In genomic region chr1:239386453-239387303, GRCh38 we compare ENCODE assay signal across 7 cellular contexts. TPM values are rescaled to one million over a fixed set of nuclear protein-coding genes. Genes with fewer than 3 reads are reported as not detected.
DNase-seq lines count a peak whose midpoint lies in the region; ATAC-seq and TF ChIP-seq lines count a peak whose summit lies in the region.

TSS of gene CHRM3 (plus strand) at chr1:239386568. CDS start at chr1:239907452, 520,884 bp downstream.

- H4K91ac ChIP-seq in H9 (ENCODE audit: insufficient read length, low read depth, low read length): no peak within 1 kb of the TSS

- H3K4me2 ChIP-seq in H9 (ENCODE audit: insufficient read depth, insufficient read length, low read length) (peak within 1 kb of the TSS; percentile 66), mammary epithelial cell (ENCODE audit: insufficient read depth, low read depth, low read length) (peak within 1 kb of the TSS; percentile 99)

- H2AFZ ChIP-seq in H9 (ENCODE audit: low read length) (peak within 1 kb of the TSS; percentile 46), mammary epithelial cell (ENCODE audit: low read depth, low read length) (peak within 1 kb of the TSS; percentile 87)

- H3K79me2 ChIP-seq in H9 (ENCODE audit: insufficient read depth, low read length) (no peaks in the 10 kb centered on the region), mammary epithelial cell (ENCODE audit: insufficient read depth, low read length) (no peaks in the 10 kb centered on the region)

- in situ Hi-C loops in mammary epithelial cell (cut with MboI; ENCODE audit: low sequenced_read_pairs in 2 of 2): loop anchor here in 1 of 2 donors (25.0 kb wide), 1 partner anchor 1524 kb away; no protein-coding TSS in a partner anchor

- peak within 1 kb of the TSS; percentile 13 to 47 (median 43) for H3K4me3 ChIP-seq in mammary epithelial cell (replicated peaks in 1 of 3; ENCODE audit: insufficient read depth in 1 of 3, low read depth in 2 of 3, low read length in 3 of 3)
- peak within 1 kb of the TSS; percentile 40 to 54 (median 45) for H3K4me3 ChIP-seq in right lobe of liver

- TF ChIP-seq CTCF in H9 (conservative IDR thresholded peaks at IDR 0.05): peak; percentile 45; the same call in 1 of the 3 replicates
- TF ChIP-seq CTCF in mammary epithelial cell (conservative IDR thresholded peaks at IDR 0.05 in 1 of 2, IDR thresholded peaks at IDR 0.05 in 1 of 2; ENCODE audit: extremely low read depth in 1 of 2, insufficient read depth in 1 of 2, low read depth in 1 of 2, low read length in 2 of 2): peak in 1 of 2 donors; percentile 29
- peak in 2 of 4 donors; percentile 13 to 16 for TF ChIP-seq CTCF in right lobe of liver (IDR thresholded peaks at IDR 0.05)

- dilution Hi-C loops in mammary epithelial cell (cut with HindIII; ENCODE audit: low sequenced_read_pairs): no loop called here

- H2BK5ac ChIP-seq in H9 (ENCODE audit: insufficient read length, low read length): no peak within 1 kb of the TSS

- H3K27ac ChIP-seq in H9 (ENCODE audit: insufficient read length, low read depth, low read length): no peak within 1 kb of the TSS
- no peak within 1 kb of the TSS for H3K27ac ChIP-seq in mammary epithelial cell (ENCODE audit: insufficient read depth, low read depth, low read length)
- peak within 1 kb of the TSS in 2 of 3 donors; percentile 33 to 39 for H3K27ac ChIP-seq in right lobe of liver

- H3K9me3 ChIP-seq in H9 (ENCODE audit: control insufficient read depth, low read depth, low read length) (no peaks in the 10 kb centered on the region), mammary epithelial cell (replicated peaks; ENCODE audit: insufficient read depth, low read length) (no peaks in the 10 kb centered on the region), right lobe of liver (no peaks in the 10 kb centered on the region)

- H3T11ph ChIP-seq in H9 (ENCODE audit: low read length): no peak within 1 kb of the TSS

- peak within 1 kb of the TSS; percentile 5; the same call in 1 of the 2 replicates for H3K14ac ChIP-seq in H9 (ENCODE audit: insufficient read depth, low read length)

- no peak within 1 kb of the TSS for H3K23ac ChIP-seq in H9 (ENCODE audit: insufficient read length, low read depth, low read length)

- intact Hi-C loops in mammary epithelial cell (cut with micrococcal nuclease): loop anchor here (2.0 kb wide), 1 partner anchor 1580 kb away; no protein-coding TSS in a partner anchor
- intact Hi-C loops in right lobe of liver (cut with DNase I): no loop called here

- H3K36me3 ChIP-seq in mammary epithelial cell (ENCODE audit: insufficient read depth, low read length) (no peaks in the 10 kb centered on the region), right lobe of liver (no peaks in the 10 kb centered on the region)

- H4K20me1 ChIP-seq in H9 (ENCODE audit: control insufficient read depth, insufficient read depth, insufficient read length) (no peaks in the 10 kb centered on the region), mammary epithelial cell (ENCODE audit: insufficient read depth, low read length) (no peaks in the 10 kb centered on the region)

- H3K4ac ChIP-seq in H9 (ENCODE audit: low read depth, low read length): no peak within 1 kb of the TSS

- H2BK15ac ChIP-seq in H9 (ENCODE audit: low read depth, low read length): no peak within 1 kb of the TSS

- no peak within 1 kb of the TSS for H4K5ac ChIP-seq in H9 (ENCODE audit: insufficient read length, low read depth, low read length)

- H3K18ac ChIP-seq in H9 (ENCODE audit: insufficient read length, low read depth, low read length): no peak within 1 kb of the TSS

- peaks cover 25% of the 10 kb centered on the region for H3K23me2 ChIP-seq in H9 (ENCODE audit: insufficient read length, low read depth, low read length, poor library complexity, severe bottlenecking)

- BruUV-seq in mammary epithelial cell (replicated peaks; lab: Mats Ljungman, UMichigan): no TSS peak

- no peak within 1 kb of the TSS for H2BK20ac ChIP-seq in H9 (ENCODE audit: low read depth, low read length, poor library complexity, severe bottlenecking)

- CTCF ChIA-PET in mammary epithelial cell (lab: Charles Lee; ENCODE audit: low non-redundant PET): interaction anchor here (0.6 to 0.7 kb wide), 2 partner anchors 25 to 1193 kb away, joined by 3 to 6 read pairs; no protein-coding TSS in a partner anchor

- H3K4me1 ChIP-seq in H9 (ENCODE audit: insufficient read depth, low read length): no peaks in the 10 kb centered on the region
- peaks cover 19% of the 10 kb centered on the region for H3K4me1 ChIP-seq in mammary epithelial cell (ENCODE audit: insufficient read depth, low read length)
- peaks cover 0 to 20% (median 0%) of the 10 kb centered on the region in 4 donors for H3K4me1 ChIP-seq in right lobe of liver

- H3K27ac Mint-ChIP-seq in H9: peak within 1 kb of the TSS in 1 of 3 experiments; percentile 88; a peak in 3 of 7 replicates

- no peak within 1 kb of the TSS for H3K56ac ChIP-seq in H9 (ENCODE audit: insufficient read length, low read depth, low read length)

- no peaks in the 10 kb centered on the region; a peak in 1 of 7 replicates for H3K36me3 Mint-ChIP-seq in H9 (ENCODE audit: insufficient read depth in 1 of 3, low read depth in 3 of 3)

- peaks cover 56% of the 10 kb centered on the region for H3K27me3 Mint-ChIP-seq in H9 (ENCODE audit: low read depth)

- peaks cover 0 to 2% of the 10 kb centered on the region in 2 experiments; a peak in 2 of 5 replicates for H3K9me3 Mint-ChIP-seq in H9

- peak within 1 kb of the TSS; percentile 85 to 96 for H3K4me3 Mint-ChIP-seq in H9

- H3K9ac ChIP-seq in H9 (ENCODE audit: extremely low read depth, insufficient read length, low read length) (peak within 1 kb of the TSS; percentile 36), mammary epithelial cell (ENCODE audit: insufficient read depth, low read length) (no peak within 1 kb of the TSS)

- DNase-seq in H9 (peak; percentile 89), NCI-H510A treated with DMSO at 0.1 percent for 48 hours (lab: John Stamatoyannopoulos, UW) (peak; percentile 79), mammary epithelial cell (peak; percentile 61), right lobe of liver (peak; percentile 66 to 72 (median 68))
- peak; percentile 34 for DNase-seq in stimulated activated naive CD8-positive, alpha-beta T cell treated with anti-CD3 and anti-CD28 coated beads, Interleukin-15, Interleukin-2, amounts not matched to agents 100 U/mL and 50 U/mL, for 24 hours

- ATAC-seq in right lobe of liver: peak; percentile 83 to 90 (median 88)
- ATAC-seq in stimulated activated naive CD8-positive, alpha-beta T cell treated with anti-CD3 and anti-CD28 coated beads, Interleukin-15, Interleukin-2, amounts not matched to agents 100 U/mL and 50 U/mL, for 24 hours: peak; percentile 72
- ATAC-seq in GM18858 (IDR thresholded peaks at IDR 0.05; ENCODE audit: unreplicated experiment): no peak
- no peak for ATAC-seq in GM21360 (IDR thresholded peaks at IDR 0.05; ENCODE audit: unreplicated experiment)

- no peak within 1 kb of the TSS for H2AK5ac ChIP-seq in H9 (ENCODE audit: insufficient read length, low read length)

- H2BK12ac ChIP-seq in H9 (ENCODE audit: insufficient read length, low read depth, low read length): no peak within 1 kb of the TSS

- WGBS in H9 (ENCODE audit: extremely low coverage, insufficient read length, low lambda C conversion rate): no CpG with 5 or more reads among the region's 82 CpGs
- 5% methylated on average over 14 of the region's 82 CpGs for WGBS in mammary epithelial cell (ENCODE audit: low coverage, missing lambda C conversion rate)
- WGBS in right lobe of liver (ENCODE audit: insufficient coverage, low coverage, low lambda C conversion rate, missing lambda C conversion rate): under 1% methylated on average over 42 of the region's 82 CpGs

- H3K79me1 ChIP-seq in H9 (ENCODE audit: insufficient read depth, low read depth, low read length, poor library complexity, severe bottlenecking): no peaks in the 10 kb centered on the region

- H2BK120ac ChIP-seq in H9 (ENCODE audit: low read depth, low read length, poor library complexity, severe bottlenecking): no peak within 1 kb of the TSS

- no peak within 1 kb of the TSS for H4K8ac ChIP-seq in H9 (replicated peaks; ENCODE audit: insufficient read length, low read depth, low read length)

- H3K27me3 ChIP-seq in H9 (ENCODE audit: insufficient read depth, low read length) (peaks cover 7% of the 10 kb centered on the region; the same call in 1 of the 2 replicates), mammary epithelial cell (ENCODE audit: insufficient read depth, low read length) (peaks cover 17% of the 10 kb centered on the region), right lobe of liver (no peaks in the 10 kb centered on the region)

- peaks cover 17 to 23% of the 10 kb centered on the region in 2 experiments for H3K4me1 Mint-ChIP-seq in H9

- no peak for TF ChIP-seq POLR2A in right lobe of liver (IDR thresholded peaks at IDR 0.05)

RNA-seq across cellular contexts. Expression of gene CHRM3, which starts in this region (rescaled TPM):
- total RNA-seq in H9 (2021) (3.8 and 4.2 TPM in 2 replicates), mammary epithelial cell (10 to 100 TPM in 1 of 2 donors, not detected in 1; 43.7 TPM), right lobe of liver (1 to 10 TPM in 3 of 6 experiments, under 1 TPM in 3; under 0.01 to 2.3 (median 0.99) TPM)
- 0.12 TPM for polyA plus RNA-seq in mammary epithelial cell
- polyA minus RNA-seq in mammary epithelial cell: not detected

Comparison
In these comparisons a context has a peak if more than half of its experiments do, and no peak if none do; other contexts are left out.
1. DNase-seq: peak in every context shown above with its lines; median percentile 89 in H9; 79 in NCI-H510A treated with DMSO at 0.1 percent for 48 hours; 68 in right lobe of liver; 61 in mammary epithelial cell; 34 in stimulated activated naive CD8-positive, alpha-beta T cell treated with anti-CD3 and anti-CD28 coated beads, Interleukin-15, Interleukin-2, amounts not matched to agents 100 U/mL and 50 U/mL, for 24 hours.
2. H3K27ac ChIP-seq: peak in right lobe of liver (2 of 3); none in H9 (single experiment) and mammary epithelial cell (single experiment).
3. ATAC-seq: peak in right lobe of liver (4 of 4) and stimulated activated naive CD8-positive, alpha-beta T cell treated with anti-CD3 and anti-CD28 coated beads, Interleukin-15, Interleukin-2, amounts not matched to agents 100 U/mL and 50 U/mL, for 24 hours (single experiment); none in GM18858 (single experiment) and GM21360 (single experiment).